2 cellular contexts compared by ENCODE assay signal in the genomic region with DNA sequence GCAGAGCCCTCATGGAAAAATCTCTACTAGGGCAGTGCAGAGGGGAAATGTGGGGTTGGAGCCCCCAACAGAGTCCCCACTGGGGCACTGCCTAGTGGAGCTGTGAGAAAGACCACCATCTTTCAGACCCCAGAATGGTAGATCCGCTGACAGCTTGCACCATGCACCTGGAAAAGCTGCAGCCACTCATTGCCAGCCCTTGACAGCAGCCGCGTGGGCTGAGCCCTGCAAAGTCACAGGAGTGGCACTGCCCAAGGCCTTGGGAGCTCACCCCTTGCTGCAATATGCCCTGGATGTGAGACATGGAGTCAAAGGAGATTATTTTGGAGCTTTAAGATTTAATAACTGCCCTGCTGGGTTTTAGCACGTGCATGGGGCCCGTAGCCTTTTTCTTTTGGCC. TPM values are rescaled to one million over a fixed set of nuclear protein-coding genes. Genes with fewer than 3 reads are reported as not detected.
"Had no signal": no experiment of that assay in that cellular context is flagged by ENCODE, and none has a peak within 500 bp of the region (broad histone marks: within the 10 kb centered on the region; RNA-seq: fewer than 3 reads in every experiment).

No MANE protein-coding gene starts in this region.

RNA-seq across cellular contexts. Expression of a gene that starts 40.5 kb away (rescaled TPM):
- total RNA-seq: OCI-LY7, PC-9 had no signal
